In genomic region chr17:79459003-79459655, GRCh38 we compare ENCODE assay signal across 27 cellular contexts.
"Had no signal": no experiment of that assay in that cellular context is flagged by ENCODE, and none has a peak within 500 bp of the region (broad histone marks: within the 10 kb centered on the region; RNA-seq: fewer than 3 reads in every experiment).

No MANE protein-coding gene starts in this region.

- ATAC-seq: esophagus mucosa, left ventricle myocardium superior, natural killer cell, psoas muscle had no signal

- H3K4me1 ChIP-seq: psoas muscle, right atrium auricular region, spleen, thyroid gland had no signal

- H3K9me3 ChIP-seq: neutrophil, ovary, psoas muscle, right atrium auricular region, spleen, thyroid gland had no signal

- FAIRE-seq: colon, endothelial cell of umbilical vein had no signal

- H3K4me1 Mint-ChIP-seq: activated B cell treated with CpG ODN at 0.5 μM for 24 hours; activated naive CD4-positive, alpha-beta T cell treated with anti-CD3 and anti-CD28 coated beads, Interleukin-2, amount 10 ng/mL, durations not matched to agents 7 days and 5 days had no signal

- H3K27ac Mint-ChIP-seq: activated B cell treated with CpG ODN at 0.5 μM for 24 hours; activated naive CD4-positive, alpha-beta T cell treated with anti-CD3 and anti-CD28 coated beads, Interleukin-2, amount 10 ng/mL, durations not matched to agents 7 days and 5 days; natural killer cell had no signal

- H3K27ac ChIP-seq: cardiac muscle cell, neutrophil, ovary, psoas muscle, right atrium auricular region, spleen, thyroid gland had no signal

- H3K36me3 Mint-ChIP-seq: activated naive CD4-positive, alpha-beta T cell treated with anti-CD3 and anti-CD28 coated beads, Interleukin-2, amount 10 ng/mL, durations not matched to agents 7 days and 5 days; natural killer cell had no signal

- H3K9me3 Mint-ChIP-seq: activated B cell treated with CpG ODN at 0.5 μM for 24 hours; activated naive CD4-positive, alpha-beta T cell treated with anti-CD3 and anti-CD28 coated beads, Interleukin-2, amount 10 ng/mL, durations not matched to agents 7 days and 5 days; natural killer cell had no signal

- DNase-seq: activated B cell treated with CpG ODN at 0.5 μM for 24 hours; activated CD4-positive, alpha-beta T cell treated with anti-CD3 and anti-CD28 coated beads for 4 hours; activated CD4-positive, alpha-beta T cell treated with anti-CD3 and anti-CD28 coated beads, Interleukin-2, amount 50 U/mL, for 48 hours; activated effector memory CD4-positive, alpha-beta T cell treated with Interleukin-2 at 50 U/mL for 16 hours; activated naive CD4-positive, alpha-beta T cell treated with anti-CD3 and anti-CD28 coated beads, Interleukin-2, amount 10 ng/mL, durations not matched to agents 7 days and 5 days; activated T-cell treated with anti-CD3 and anti-CD28 coated beads, Interleukin-2, amount 50 U/mL, for 48 hours; amygdala; effector memory CD4-positive, alpha-beta T cell; foreskin melanocyte; hippocampal formation; left ventricle myocardium superior; mammary epithelial cell; midbrain; natural killer cell; ovary; psoas muscle; spleen; stimulated activated CD4-positive, alpha-beta T cell treated with anti-CD3 and anti-CD28 coated beads, Interleukin-4, amount 100 ng/mL, for 24 hours; stimulated activated naive CD4-positive, alpha-beta T cell treated with Interleukin-2 at 50 U/mL for 16 hours; T-helper 9 cell; thyroid gland had no signal

- H3K27me3 ChIP-seq: neutrophil, ovary, right atrium auricular region, thyroid gland had no signal

- H3K4me3 ChIP-seq: cardiac muscle cell, ovary, psoas muscle, right atrium auricular region, spleen, thyroid gland had no signal

- H3K4me3 Mint-ChIP-seq: activated B cell treated with CpG ODN at 0.5 μM for 24 hours; activated naive CD4-positive, alpha-beta T cell treated with anti-CD3 and anti-CD28 coated beads, Interleukin-2, amount 10 ng/mL, durations not matched to agents 7 days and 5 days; natural killer cell had no signal

- H3K36me3 ChIP-seq: cardiac muscle cell, neutrophil, ovary, right atrium auricular region, spleen, thyroid gland had no signal
